1 cellular context compared by ENCODE assay signal in genomic region chr5:143775258-143775657, GRCh38.
TF ChIP-seq lines count a peak whose summit lies in the region.

No MANE protein-coding gene starts in this region.

TF ChIP-seq in HepG2, 621 proteins besides CTCF, POLR2A, EP300 and RAD21 (continued from another document):
- no peak for TF ChIP-seq NRL (CRISPR knock-in tag; IDR thresholded peaks at IDR 0.05; ENCODE audit: borderline replicate concordance)
